1 cellular context compared by ENCODE assay signal in the genomic region with DNA sequence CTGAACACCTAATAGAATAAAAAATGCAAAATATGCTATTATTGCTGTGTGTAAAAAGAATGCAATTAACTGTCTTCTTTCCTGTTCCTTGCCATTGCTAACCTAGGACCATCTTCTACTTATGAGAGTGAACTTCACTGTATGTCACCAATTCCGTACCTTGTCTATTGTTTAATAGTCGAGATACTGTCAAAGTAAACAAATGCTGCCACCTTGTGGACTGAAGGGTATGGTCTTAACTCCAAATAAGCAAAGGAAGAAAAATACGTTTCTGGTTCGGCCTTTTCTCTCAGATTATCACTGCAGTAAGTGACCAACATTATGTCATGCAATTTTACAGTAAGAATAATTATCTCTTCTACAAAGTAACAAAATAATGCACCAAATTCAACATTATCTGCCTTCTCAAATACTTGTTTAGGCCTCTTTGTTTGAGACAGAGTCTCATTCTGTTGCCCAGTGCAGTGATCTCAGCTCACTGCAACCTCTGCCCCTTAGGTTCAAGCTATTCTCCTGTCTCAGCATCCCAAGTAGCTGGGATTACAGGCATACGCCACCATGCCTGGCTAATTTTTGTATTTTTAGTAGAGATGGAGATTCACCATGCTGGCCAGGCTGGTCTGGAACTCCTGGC.
TF ChIP-seq lines count a peak whose summit lies in the region.

No MANE protein-coding gene starts in this region.

TF ChIP-seq in SK-N-SH treated with all-trans-retinoic acid at 6 μM for 48 hours, 23 proteins besides CTCF, POLR2A, EP300 and RAD21 (continued from another document):
- TF ChIP-seq CREB5 (CRISPR knock-in tag; IDR thresholded peaks at IDR 0.05; ENCODE audit: low read depth) = no peak
- TF ChIP-seq ZC3H10 (CRISPR knock-in tag; IDR thresholded peaks at IDR 0.05) = no peak
- no peak for TF ChIP-seq ZNF565 (CRISPR knock-in tag; conservative IDR thresholded peaks at IDR 0.05; ENCODE audit: low read depth)
- TF ChIP-seq TCF4 (CRISPR knock-in tag; IDR thresholded peaks at IDR 0.05; ENCODE audit: borderline replicate concordance) = no peak
- no peak for TF ChIP-seq ZFP30 (CRISPR knock-in tag; IDR thresholded peaks at IDR 0.05)
- no peak for TF ChIP-seq CSDC2 (CRISPR knock-in tag; IDR thresholded peaks at IDR 0.05)
- no peak for TF ChIP-seq BACH2 (CRISPR knock-in tag; IDR thresholded peaks at IDR 0.05; ENCODE audit: borderline replicate concordance)
